ENCODE assay signal across 8 cellular contexts in the genomic region with DNA sequence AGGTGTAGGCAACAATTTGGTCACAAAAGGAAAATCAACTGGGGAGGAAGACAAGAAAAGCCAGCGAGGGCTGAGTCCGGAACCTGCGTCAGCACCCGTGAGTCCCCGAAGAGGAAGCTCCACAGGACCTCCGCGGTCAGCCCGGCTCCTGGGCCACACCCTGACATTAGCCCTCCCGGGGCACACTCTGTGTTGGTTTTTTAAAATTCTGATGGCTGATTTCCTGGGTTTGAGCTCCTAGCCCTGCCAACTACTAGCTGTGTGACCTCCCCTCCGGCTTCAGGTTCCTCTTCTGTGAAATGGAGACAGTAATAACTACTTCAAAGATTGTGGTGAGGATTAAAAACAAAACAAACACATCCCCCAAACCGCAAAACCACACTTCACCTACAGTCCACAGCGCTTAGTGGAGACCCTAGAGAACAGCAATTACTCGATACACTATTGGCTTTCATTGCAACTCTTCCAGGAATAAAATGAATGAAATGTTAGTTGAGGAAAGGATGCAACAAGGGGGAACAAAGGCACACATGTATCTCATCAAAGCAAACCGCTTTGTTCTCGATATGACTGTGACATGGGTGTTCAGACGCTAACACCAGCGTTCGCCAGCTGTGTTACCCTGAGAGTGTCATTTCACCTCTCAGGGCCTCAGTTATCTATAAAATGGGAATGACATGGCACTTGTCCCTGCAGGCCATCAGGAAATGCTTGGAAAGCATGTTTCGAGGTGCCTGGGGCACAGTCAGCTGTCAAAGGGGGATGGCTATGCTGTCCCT. TPM values are rescaled to one million over a fixed set of nuclear protein-coding genes. Genes with fewer than 3 reads are reported as not detected.
DNase-seq lines count a peak whose midpoint lies in the region; ATAC-seq and TF ChIP-seq lines count a peak whose summit lies in the region.

No MANE protein-coding gene starts in this region.

- peaks cover 81% of the 10 kb centered on the region for H3K4me1 Mint-ChIP-seq in stimulated activated naive CD8-positive, alpha-beta T cell treated with anti-CD3 and anti-CD28 coated beads, Interleukin-15, amount 100 ng/mL, for 72 hours

- H3K4me3 Mint-ChIP-seq in stimulated activated naive CD8-positive, alpha-beta T cell treated with anti-CD3 and anti-CD28 coated beads, Interleukin-15, amount 100 ng/mL, for 72 hours, result peak overlapping the region; percentile 73 to 86

- peaks cover 0 to 5% of the 10 kb centered on the region in 2 donors for H3K9me3 Mint-ChIP-seq in stimulated activated naive CD8-positive, alpha-beta T cell treated with anti-CD3 and anti-CD28 coated beads, Interleukin-15, amount 100 ng/mL, for 72 hours

- no peaks in the 10 kb centered on the region for H3K36me3 ChIP-seq in left ventricle myocardium inferior

- peaks cover 4% of the 10 kb centered on the region for H3K9me3 ChIP-seq in left ventricle myocardium inferior (replicated peaks)

- peak; percentile 49 for ATAC-seq in GM19467 (IDR thresholded peaks at IDR 0.05; ENCODE audit: unreplicated experiment)
- peak; percentile 40 for ATAC-seq in HG03521 (IDR thresholded peaks at IDR 0.05; ENCODE audit: unreplicated experiment)
- ATAC-seq in stimulated activated naive CD8-positive, alpha-beta T cell treated with anti-CD3 and anti-CD28 coated beads, Interleukin-15, amount 100 ng/mL, for 72 hours, result peak; percentile 89

- peak overlapping the region; percentile 30 for H3K27ac ChIP-seq in left ventricle myocardium inferior (replicated peaks)

- intact Hi-C loops in left ventricle myocardium inferior (cut with micrococcal nuclease), result no loop called here

- TF ChIP-seq CTCF in left ventricle myocardium inferior (IDR thresholded peaks at IDR 0.05; ENCODE audit: borderline replicate concordance), result no peak

- H3K27me3 ChIP-seq in left ventricle myocardium inferior (ENCODE audit: low read depth), result peaks cover 71% of the 10 kb centered on the region

- DNase-seq in DMS79 (lab: John Stamatoyannopoulos, UW), result peak; percentile 70
- DNase-seq in activated CD4-positive, alpha-beta T cell treated with anti-CD3 and anti-CD28 coated beads for 4 hours, result peak; percentile 51 to 55
- peak; percentile 63 for DNase-seq in left ventricle myocardium inferior
- DNase-seq in stimulated activated naive CD8-positive, alpha-beta T cell treated with anti-CD3 and anti-CD28 coated beads, Interleukin-15, amount 100 ng/mL, for 72 hours, result peak; percentile 81 to 90
- no peak for DNase-seq in H4 (ENCODE audit: low spot score)
- DNase-seq in amniotic stem cell (lab: John Stamatoyannopoulos, UW), result no peak

- H3K4me1 ChIP-seq in left ventricle myocardium inferior, result peaks cover 10% of the 10 kb centered on the region

- H3K27ac Mint-ChIP-seq in stimulated activated naive CD8-positive, alpha-beta T cell treated with anti-CD3 and anti-CD28 coated beads, Interleukin-15, amount 100 ng/mL, for 72 hours, result peak overlapping the region; percentile 71 to 83

- no peaks in the 10 kb centered on the region for H3K27me3 Mint-ChIP-seq in stimulated activated naive CD8-positive, alpha-beta T cell treated with anti-CD3 and anti-CD28 coated beads, Interleukin-15, amount 100 ng/mL, for 72 hours

- no peak overlapping the region for H3K4me3 ChIP-seq in left ventricle myocardium inferior

RNA-seq across cellular contexts. Expression of a gene that starts 1.0 kb away (rescaled TPM):
- total RNA-seq in left ventricle myocardium inferior, result not detected
- total RNA-seq in H4 (2014; rRNA removed; shearing (Covaris generic)), result not detected in 2 replicates

RNA-seq across cellular contexts. Expression of a gene that starts 58.3 kb away (rescaled TPM):
- total RNA-seq in left ventricle myocardium inferior, result 0.25 TPM
- total RNA-seq in H4 (2014; rRNA removed; shearing (Covaris generic)), result 0.08 TPM in 1 of 2 replicates, not detected in the other

Comparison
In these comparisons a context has a peak if more than half of its experiments do, and no peak if none do; other contexts are left out.
1. DNase-seq: peak in DMS79 (single experiment), activated CD4-positive, alpha-beta T cell treated with anti-CD3 and anti-CD28 coated beads for 4 hours (2 of 2), left ventricle myocardium inferior (single experiment) and stimulated activated naive CD8-positive, alpha-beta T cell treated with anti-CD3 and anti-CD28 coated beads, Interleukin-15, amount 100 ng/mL, for 72 hours (2 of 2); none in H4 (single experiment) and amniotic stem cell (single experiment).
2. Peak in every context shown above with its lines, with median percentiles within 50 percentile points of each other: ATAC-seq.